In the genomic region with DNA sequence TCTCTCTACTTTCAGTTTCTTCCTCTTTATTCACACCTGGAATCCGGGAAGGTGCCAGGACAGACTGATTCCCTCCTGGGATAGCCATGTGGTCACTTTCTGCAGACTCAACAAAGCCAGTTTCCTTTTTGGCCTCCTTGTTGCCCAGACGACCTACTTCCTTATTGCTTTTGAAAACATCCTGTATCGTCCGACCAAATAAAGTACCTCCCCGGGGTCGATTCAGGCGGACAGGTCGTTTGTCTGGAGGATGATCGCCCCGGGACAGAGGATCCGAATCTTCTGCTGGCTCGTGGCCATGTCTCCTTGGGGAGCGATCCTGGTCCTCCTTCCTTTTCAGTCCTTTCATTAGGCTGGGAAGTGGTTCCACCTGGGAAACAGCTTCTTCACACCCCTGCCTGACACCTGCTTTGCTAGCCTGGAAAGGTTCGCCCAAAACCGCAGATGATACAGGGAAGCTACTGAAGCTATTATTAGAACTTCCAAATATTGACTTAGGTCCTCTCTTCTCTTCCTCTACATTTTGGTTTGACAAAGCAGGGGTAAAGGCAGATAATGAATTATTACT, we compare ENCODE assay signal across 8 cellular contexts. TPM values are rescaled to one million over a fixed set of nuclear protein-coding genes. Genes with fewer than 3 reads are reported as not detected.
DNase-seq lines count a peak whose midpoint lies in the region; ATAC-seq and TF ChIP-seq lines count a peak whose summit lies in the region.

No MANE protein-coding gene starts in this region.

- no peak for ATAC-seq in GM21447 (IDR thresholded peaks at IDR 0.05; ENCODE audit: unreplicated experiment)

- H3K9me3 ChIP-seq in breast epithelium (no peaks in the 10 kb centered on the region), neutrophil (no peaks in the 10 kb centered on the region)

- H3K27ac ChIP-seq in breast epithelium (peak overlapping the region; percentile 64 to 98), neutrophil (peak overlapping the region; percentile 40)

- H3K27me3 ChIP-seq in breast epithelium, result no peaks in the 10 kb centered on the region
- no peaks in the 10 kb centered on the region for H3K27me3 ChIP-seq in neutrophil

- H3K36me3 ChIP-seq in breast epithelium (no peaks in the 10 kb centered on the region), neutrophil (peaks cover 26% of the 10 kb centered on the region)

- H3K4me3 ChIP-seq in GM08714 (ENCODE audit: low read length) (peak overlapping the region; percentile 83; the same call in 1 of the 2 replicates), breast epithelium (peak overlapping the region in 2 of 3 donors; percentile 8 to 96), neutrophil (ENCODE audit: low read depth in 1 of 2, low read length in 1 of 2) (no peak overlapping the region)

- no peak for TF ChIP-seq CTCF in breast epithelium (IDR thresholded peaks at IDR 0.05)
- TF ChIP-seq CTCF in neutrophil (IDR thresholded peaks at IDR 0.05), result no peak
- no peak for TF ChIP-seq CTCF in GM13976 (IDR thresholded peaks at IDR 0.05; ENCODE audit: borderline replicate concordance, control extremely low read depth, extremely low read depth, insufficient read depth, missing control alignments)

- intact Hi-C loops in breast epithelium (cut with DNase I; ENCODE audit: low total_unique reads), result no loop called here

- in situ Hi-C loops in GM13976 (cut with MboI; ENCODE audit: low sequenced_read_pairs, unreplicated experiment), result no loop called here

- DNase-seq in MV-4-11 (lab: John Stamatoyannopoulos, UW) (peak; percentile 54), breast epithelium (ENCODE audit: low spot score in 2 of 2) (peak in 1 of 2 donors; percentile 31), GM13976 (ENCODE audit: low spot score) (no peak), NCI-H524 (lab: John Stamatoyannopoulos, UW) (no peak), nucleus accumbens (lab: John Stamatoyannopoulos, UW) (no peak)

- peaks cover 0 to 29% of the 10 kb centered on the region in 2 donors for H3K4me1 ChIP-seq in breast epithelium
- H3K4me1 ChIP-seq in neutrophil (ENCODE audit: control insufficient read depth in 1 of 2, insufficient read depth in 1 of 2, low read depth in 1 of 2, low read length in 1 of 2), result peaks cover 29 to 37% of the 10 kb centered on the region in 2 experiments

- no peak for TF ChIP-seq POLR2A in breast epithelium (IDR thresholded peaks at IDR 0.05)

RNA-seq across cellular contexts. Expression of a gene that starts 1.2 kb away (rescaled TPM):
- total RNA-seq in breast epithelium, result 10 to 100 TPM; 91.5 to 100.0 (median 99.2) TPM

RNA-seq across cellular contexts. Expression of a gene that starts 2.0 kb away (rescaled TPM):
- total RNA-seq in breast epithelium, result 10 to 100 TPM; 15.4 to 22.8 (median 17.3) TPM

RNA-seq across cellular contexts. Expression of a gene that starts 39.5 kb away (rescaled TPM):
- 1 to 10 TPM in 2 of 3 donors, under 1 TPM in 1; 0.96 to 2.9 (median 2.6) TPM for total RNA-seq in breast epithelium

RNA-seq across cellular contexts. Expression of a gene that starts 39.8 kb away (rescaled TPM):
- 10 to 100 TPM; 25.2 to 31.0 (median 28.5) TPM for total RNA-seq in breast epithelium

RNA-seq across cellular contexts. Expression of a gene that starts 55.6 kb away (rescaled TPM):
- total RNA-seq in breast epithelium, result 100 to 1,000 TPM in 1 of 3 donors, 10 to 100 TPM in 2; 41.4 to 144 (median 56.4) TPM

Comparison
In these comparisons a context has a peak if more than half of its experiments do, and no peak if none do; other contexts are left out.
1. H3K4me3 ChIP-seq: peak in GM08714 (single experiment) and breast epithelium (2 of 3); none in neutrophil (0 of 2).